Comparison of ENCODE assay signal across 1 cellular context in the genomic region with DNA sequence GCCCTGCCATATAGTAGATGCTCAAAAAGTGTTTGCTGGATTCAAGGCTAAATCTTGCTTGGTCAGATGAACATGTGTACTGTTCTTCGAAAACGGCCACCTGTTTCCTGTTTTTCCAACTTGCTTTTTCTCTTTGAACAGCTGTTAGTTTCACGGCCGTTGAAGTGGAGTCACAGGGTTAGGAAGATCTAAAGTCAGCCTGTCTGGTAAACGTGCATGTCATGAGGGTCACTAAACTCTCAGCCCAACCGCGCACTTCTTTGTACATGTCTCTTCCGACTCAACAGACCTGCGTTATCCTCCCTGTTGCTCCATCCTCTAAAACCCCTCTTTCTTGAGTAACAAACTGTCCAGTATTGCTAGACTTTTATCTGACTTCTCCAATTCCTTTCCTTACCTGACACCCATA.
A peak's percentile ranks its signal among the peaks of the same experiment; 100 is the strongest.
TF ChIP-seq lines count a peak whose summit lies in the region.

No MANE protein-coding gene starts in this region.

TF ChIP-seq in HepG2, 621 proteins besides CTCF, POLR2A, EP300 and RAD21 (continued from another document and continues in another):
- TF ChIP-seq ZNF607 (CRISPR knock-in tag; IDR thresholded peaks at IDR 0.05; ENCODE audit: borderline replicate concordance) (peak; percentile 48; the same call in 1 of the 2 replicates), KMT2B (CRISPR knock-in tag; IDR thresholded peaks at IDR 0.05) (no peak), ZNF24 (IDR thresholded peaks at IDR 0.05) (no peak), ZBTB21 (CRISPR knock-in tag; IDR thresholded peaks at IDR 0.05) (no peak), ZNF407 (CRISPR knock-in tag; IDR thresholded peaks at IDR 0.05; ENCODE audit: not compliant biosample characterization) (no peak), ZNF547 (CRISPR knock-in tag; IDR thresholded peaks at IDR 0.05) (no peak), MXD4 (CRISPR knock-in tag; IDR thresholded peaks at IDR 0.05) (no peak), ZNF501 (CRISPR knock-in tag; IDR thresholded peaks at IDR 0.05) (no peak), YEATS2 (CRISPR knock-in tag; IDR thresholded peaks at IDR 0.05; ENCODE audit: borderline replicate concordance) (no peak), CBX2 (IDR thresholded peaks at IDR 0.05; ENCODE audit: low read depth, low read length) (no peak), CBX2 (CRISPR knock-in tag; IDR thresholded peaks at IDR 0.05; ENCODE audit: low read depth) (no peak), ZNF296 (CRISPR knock-in tag; conservative IDR thresholded peaks at IDR 0.05) (no peak), HNF4A (CRISPR knock-in tag; IDR thresholded peaks at IDR 0.05) (no peak), ZNF563 (CRISPR knock-in tag; IDR thresholded peaks at IDR 0.05) (no peak), TBL1XR1 (IDR thresholded peaks at IDR 0.05; ENCODE audit: borderline replicate concordance, low read length, partially characterized antibody) (peak; percentile 69), SIN3A (IDR thresholded peaks at IDR 0.05; ENCODE audit: borderline replicate concordance, low read depth, low read length) (no peak), NR2F6 (IDR thresholded peaks at IDR 0.05) (no peak; the same call in 1 of the 2 replicates), NR2F6 (CRISPR knock-in tag; IDR thresholded peaks at IDR 0.05) (0 out of 2 replicates have a peak, but pooled peaks have one; percentile 23), SAP130 (CRISPR knock-in tag; IDR thresholded peaks at IDR 0.05; ENCODE audit: low read depth) (peak; percentile 54), ZNF496 (CRISPR knock-in tag; IDR thresholded peaks at IDR 0.05; ENCODE audit: insufficient replicate concordance) (no peak), JUN (CRISPR knock-in tag; IDR thresholded peaks at IDR 0.05) (no peak), KDM5B (CRISPR knock-in tag; IDR thresholded peaks at IDR 0.05; ENCODE audit: borderline replicate concordance) (no peak), GTF2F1 (IDR thresholded peaks at IDR 0.05; ENCODE audit: low read length) (no peak), NR1H2 (CRISPR knock-in tag; IDR thresholded peaks at IDR 0.05; ENCODE audit: borderline replicate concordance, low read depth) (no peak), ZNF44 (CRISPR knock-in tag; IDR thresholded peaks at IDR 0.05) (no peak), ZMAT5 (CRISPR knock-in tag; IDR thresholded peaks at IDR 0.05; ENCODE audit: borderline replicate concordance, low read depth) (no peak), SMAD3 (CRISPR knock-in tag; IDR thresholded peaks at IDR 0.05) (no peak), TCF12 (IDR thresholded peaks at IDR 0.05) (no peak), TCF12 (CRISPR knock-in tag; IDR thresholded peaks at IDR 0.05) (0 out of 2 replicates have a peak, but pooled peaks have one; percentile 42), RXRA (CRISPR knock-in tag; IDR thresholded peaks at IDR 0.05) (no peak), ZNF232 (CRISPR knock-in tag; IDR thresholded peaks at IDR 0.05; ENCODE audit: borderline replicate concordance) (no peak), ZNF704 (CRISPR knock-in tag; IDR thresholded peaks at IDR 0.05; ENCODE audit: borderline replicate concordance) (no peak), ATF7 (IDR thresholded peaks at IDR 0.05) (no peak), ATF7 (CRISPR knock-in tag; IDR thresholded peaks at IDR 0.05) (no peak), NR3C1 (CRISPR knock-in tag; IDR thresholded peaks at IDR 0.05) (no peak), MED8 (CRISPR knock-in tag; IDR thresholded peaks at IDR 0.05; ENCODE audit: insufficient replicate concordance) (no peak), NCOA5 (CRISPR knock-in tag; IDR thresholded peaks at IDR 0.05) (no peak), ZNF224 (CRISPR knock-in tag; IDR thresholded peaks at IDR 0.05) (no peak), PHF5A (CRISPR knock-in tag; IDR thresholded peaks at IDR 0.05; ENCODE audit: low read depth, unreplicated experiment) (no peak), ZFP36L1 (CRISPR knock-in tag; IDR thresholded peaks at IDR 0.05) (no peak), PHF20 (CRISPR knock-in tag; IDR thresholded peaks at IDR 0.05) (no peak), U2AF2 (IDR thresholded peaks at IDR 0.05; ENCODE audit: low read depth, low read length) (no peak), ZBTB25 (CRISPR knock-in tag; IDR thresholded peaks at IDR 0.05) (no peak), DMAP1 (CRISPR knock-in tag; IDR thresholded peaks at IDR 0.05) (no peak)
- TF ChIP-seq, protein P1, sequence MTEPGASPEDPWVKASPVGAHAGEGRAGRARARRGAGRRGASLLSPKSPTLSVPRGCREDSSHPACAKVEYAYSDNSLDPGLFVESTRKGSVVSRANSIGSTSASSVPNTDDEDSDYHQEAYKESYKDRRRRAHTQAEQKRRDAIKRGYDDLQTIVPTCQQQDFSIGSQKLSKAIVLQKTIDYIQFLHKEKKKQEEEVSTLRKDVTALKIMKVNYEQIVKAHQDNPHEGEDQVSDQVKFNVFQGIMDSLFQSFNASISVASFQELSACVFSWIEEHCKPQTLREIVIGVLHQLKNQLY (CRISPR knock-in tag; IDR thresholded peaks at IDR 0.05) = 0 out of 2 replicates have a peak, but pooled peaks have one; percentile 19
- TF ChIP-seq, protein P2, sequence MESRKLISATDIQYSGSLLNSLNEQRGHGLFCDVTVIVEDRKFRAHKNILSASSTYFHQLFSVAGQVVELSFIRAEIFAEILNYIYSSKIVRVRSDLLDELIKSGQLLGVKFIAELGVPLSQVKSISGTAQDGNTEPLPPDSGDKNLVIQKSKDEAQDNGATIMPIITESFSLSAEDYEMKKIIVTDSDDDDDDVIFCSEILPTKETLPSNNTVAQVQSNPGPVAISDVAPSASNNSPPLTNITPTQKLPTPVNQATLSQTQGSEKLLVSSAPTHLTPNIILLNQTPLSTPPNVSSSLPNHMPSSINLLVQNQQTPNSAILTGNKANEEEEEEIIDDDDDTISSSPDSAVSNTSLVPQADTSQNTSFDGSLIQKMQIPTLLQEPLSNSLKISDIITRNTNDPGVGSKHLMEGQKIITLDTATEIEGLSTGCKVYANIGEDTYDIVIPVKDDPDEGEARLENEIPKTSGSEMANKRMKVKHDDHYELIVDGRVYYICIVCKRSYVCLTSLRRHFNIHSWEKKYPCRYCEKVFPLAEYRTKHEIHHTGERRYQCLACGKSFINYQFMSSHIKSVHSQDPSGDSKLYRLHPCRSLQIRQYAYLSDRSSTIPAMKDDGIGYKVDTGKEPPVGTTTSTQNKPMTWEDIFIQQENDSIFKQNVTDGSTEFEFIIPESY (CRISPR knock-in tag; IDR thresholded peaks at IDR 0.05) = no peak
- TF ChIP-seq, protein P3, sequence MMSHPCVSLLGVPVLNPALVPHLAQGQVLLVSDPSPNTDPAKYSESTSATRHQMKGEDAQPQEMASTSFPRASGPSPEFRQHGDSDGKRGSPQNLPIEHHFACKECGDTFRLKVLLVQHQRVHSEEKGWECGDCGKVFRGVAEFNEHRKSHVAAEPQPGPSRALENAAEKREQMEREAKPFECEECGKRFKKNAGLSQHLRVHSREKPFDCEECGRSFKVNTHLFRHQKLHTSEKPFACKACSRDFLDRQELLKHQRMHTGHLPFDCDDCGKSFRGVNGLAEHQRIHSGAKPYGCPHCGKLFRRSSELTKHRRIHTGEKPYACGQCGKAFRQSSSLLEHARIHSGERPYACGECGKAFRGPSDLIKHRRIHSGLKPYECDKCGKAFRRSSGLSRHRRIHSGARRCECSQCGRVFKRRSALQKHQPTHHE (CRISPR knock-in tag; IDR thresholded peaks at IDR 0.05; ENCODE audit: borderline replicate concordance) = no peak
- TF ChIP-seq, protein P4, sequence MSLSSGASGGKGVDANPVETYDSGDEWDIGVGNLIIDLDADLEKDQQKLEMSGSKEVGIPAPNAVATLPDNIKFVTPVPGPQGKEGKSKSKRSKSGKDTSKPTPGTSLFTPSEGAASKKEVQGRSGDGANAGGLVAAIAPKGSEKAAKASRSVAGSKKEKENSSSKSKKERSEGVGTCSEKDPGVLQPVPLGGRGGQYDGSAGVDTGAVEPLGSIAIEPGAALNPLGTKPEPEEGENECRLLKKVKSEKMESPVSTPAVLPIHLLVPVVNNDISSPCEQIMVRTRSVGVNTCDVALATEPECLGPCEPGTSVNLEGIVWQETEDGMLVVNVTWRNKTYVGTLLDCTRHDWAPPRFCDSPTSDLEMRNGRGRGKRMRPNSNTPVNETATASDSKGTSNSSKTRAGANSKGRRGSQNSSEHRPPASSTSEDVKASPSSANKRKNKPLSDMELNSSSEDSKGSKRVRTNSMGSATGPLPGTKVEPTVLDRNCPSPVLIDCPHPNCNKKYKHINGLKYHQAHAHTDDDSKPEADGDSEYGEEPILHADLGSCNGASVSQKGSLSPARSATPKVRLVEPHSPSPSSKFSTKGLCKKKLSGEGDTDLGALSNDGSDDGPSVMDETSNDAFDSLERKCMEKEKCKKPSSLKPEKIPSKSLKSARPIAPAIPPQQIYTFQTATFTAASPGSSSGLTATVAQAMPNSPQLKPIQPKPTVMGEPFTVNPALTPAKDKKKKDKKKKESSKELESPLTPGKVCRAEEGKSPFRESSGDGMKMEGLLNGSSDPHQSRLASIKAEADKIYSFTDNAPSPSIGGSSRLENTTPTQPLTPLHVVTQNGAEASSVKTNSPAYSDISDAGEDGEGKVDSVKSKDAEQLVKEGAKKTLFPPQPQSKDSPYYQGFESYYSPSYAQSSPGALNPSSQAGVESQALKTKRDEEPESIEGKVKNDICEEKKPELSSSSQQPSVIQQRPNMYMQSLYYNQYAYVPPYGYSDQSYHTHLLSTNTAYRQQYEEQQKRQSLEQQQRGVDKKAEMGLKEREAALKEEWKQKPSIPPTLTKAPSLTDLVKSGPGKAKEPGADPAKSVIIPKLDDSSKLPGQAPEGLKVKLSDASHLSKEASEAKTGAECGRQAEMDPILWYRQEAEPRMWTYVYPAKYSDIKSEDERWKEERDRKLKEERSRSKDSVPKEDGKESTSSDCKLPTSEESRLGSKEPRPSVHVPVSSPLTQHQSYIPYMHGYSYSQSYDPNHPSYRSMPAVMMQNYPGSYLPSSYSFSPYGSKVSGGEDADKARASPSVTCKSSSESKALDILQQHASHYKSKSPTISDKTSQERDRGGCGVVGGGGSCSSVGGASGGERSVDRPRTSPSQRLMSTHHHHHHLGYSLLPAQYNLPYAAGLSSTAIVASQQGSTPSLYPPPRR (CRISPR knock-in tag; IDR thresholded peaks at IDR 0.05; ENCODE audit: borderline replicate concordance) = no peak
